ENCODE assay signal across 16 cellular contexts in genomic region chr22:33894515-33894914, GRCh38. TPM values are rescaled to one million over a fixed set of nuclear protein-coding genes. Genes with fewer than 3 reads are reported as not detected.
DNase-seq lines count a peak whose midpoint lies in the region; ATAC-seq, FAIRE-seq and TF ChIP-seq lines count a peak whose summit lies in the region.
"Had no signal": no experiment of that assay in that cellular context is flagged by ENCODE, and none has a peak within 500 bp of the region (broad histone marks: within the 10 kb centered on the region; RNA-seq: fewer than 3 reads in every experiment).

No MANE protein-coding gene starts in this region.

- H3K23ac ChIP-seq in H9 (ENCODE audit: insufficient read length, low read depth, low read length) = no peak overlapping the region

- no peak overlapping the region for H2BK120ac ChIP-seq in H9 (ENCODE audit: low read depth, low read length, poor library complexity, severe bottlenecking)

- H3K36me3 ChIP-seq in body of pancreas (replicated peaks in 1 of 2; ENCODE audit: insufficient read depth in 1 of 2, low read depth in 2 of 2) = no peaks in the 10 kb centered on the region
- no peaks in the 10 kb centered on the region for H3K36me3 ChIP-seq in small intestine (ENCODE audit: control insufficient read depth in 2 of 2, insufficient read depth in 2 of 2, low read length in 2 of 2)

- H3K4me3 ChIP-seq in body of pancreas = no peak overlapping the region
- no peak overlapping the region for H3K4me3 ChIP-seq in small intestine (ENCODE audit: low read depth in 1 of 2, low read length in 2 of 2)

- H3K14ac ChIP-seq in H9 (ENCODE audit: insufficient read depth, low read length) = no peak overlapping the region

- no peak overlapping the region for H3K4me2 ChIP-seq in H9 (ENCODE audit: insufficient read depth, insufficient read length, low read length)

- no peak for FAIRE-seq in small intestine (lab: Jason Lieb, UNC)
- FAIRE-seq: G401.6 had no signal

- no peak overlapping the region for H3T11ph ChIP-seq in H9 (ENCODE audit: low read length)

- H3K27ac ChIP-seq in H9 (ENCODE audit: insufficient read length, low read depth, low read length) (no peak overlapping the region), body of pancreas (peak overlapping the region in 2 of 4 donors; percentile 9 to 24), small intestine (ENCODE audit: low read depth in 1 of 2, low read length in 1 of 2) (no peak overlapping the region)

- no peaks in the 10 kb centered on the region for H3K23me2 ChIP-seq in H9 (ENCODE audit: insufficient read length, low read depth, low read length, poor library complexity, severe bottlenecking)

- H3K27ac Mint-ChIP-seq in H9 = peak overlapping the region in 2 of 3 experiments; percentile 62 to 93; a peak in 2 of 7 replicates
- H3K27ac Mint-ChIP-seq: CD14-positive monocyte had no signal

- peaks cover 7 to 16% (median 14%) of the 10 kb centered on the region in 3 experiments; a peak in 5 of 7 replicates for H3K36me3 Mint-ChIP-seq in H9 (ENCODE audit: insufficient read depth in 1 of 3, low read depth in 3 of 3)
- H3K36me3 Mint-ChIP-seq: CD14-positive monocyte had no signal

- no peak overlapping the region for H3K56ac ChIP-seq in H9 (ENCODE audit: insufficient read length, low read depth, low read length)

- no peak overlapping the region for H4K91ac ChIP-seq in H9 (ENCODE audit: insufficient read length, low read depth, low read length)

- no peak overlapping the region for H2BK20ac ChIP-seq in H9 (ENCODE audit: low read depth, low read length, poor library complexity, severe bottlenecking)

- TF ChIP-seq POLR2A in body of pancreas (IDR thresholded peaks at IDR 0.05) = no peak

- TF ChIP-seq CTCF in H9 (conservative IDR thresholded peaks at IDR 0.05) (no peak), body of pancreas (IDR thresholded peaks at IDR 0.05) (no peak)

- ATAC-seq in body of pancreas (peak; percentile 70), left colon (peak; percentile 72)
- ATAC-seq: PC-3 had no signal

- H3K18ac ChIP-seq in H9 (ENCODE audit: insufficient read length, low read depth, low read length) = no peak overlapping the region

- no peak overlapping the region for H4K5ac ChIP-seq in H9 (ENCODE audit: insufficient read length, low read depth, low read length)

- H3K4ac ChIP-seq in H9 (ENCODE audit: low read depth, low read length) = no peak overlapping the region

- H3K4me1 Mint-ChIP-seq in H9 = peaks cover 94 to 95% of the 10 kb centered on the region in 2 experiments
- H3K4me1 Mint-ChIP-seq: CD14-positive monocyte had no signal

- WGBS in H9 (ENCODE audit: extremely low coverage, insufficient read length, low lambda C conversion rate) = no CpG with 5 or more reads among the region's 2 CpGs
- 44 to 53% methylated on average over 2 of the region's 2 CpGs for WGBS in body of pancreas, 2 donors
- WGBS in small intestine, 3 donors = 91 to 93% (median 92%) methylated on average over 2 of the region's 2 CpGs

- H3K27me3 ChIP-seq in H9 (ENCODE audit: insufficient read depth, low read length) = no peaks in the 10 kb centered on the region
- H3K27me3 ChIP-seq in body of pancreas = no peaks in the 10 kb centered on the region
- H3K27me3 ChIP-seq in small intestine (ENCODE audit: control insufficient read depth in 2 of 2, insufficient read depth in 2 of 2, low read length in 2 of 2) = no peaks in the 10 kb centered on the region

- no peak for DNase-seq in H9
- peak in 3 of 4 donors; percentile 13 to 22 (median 17) for DNase-seq in body of pancreas
- no peak for DNase-seq in left colon
- peak; percentile 46 for DNase-seq in small intestine
- DNase-seq in T-helper 1 cell = no peak
- no peak for DNase-seq in cerebellum (ENCODE audit: low spot score)
- no peak for DNase-seq in iPS-NIHi7 (ENCODE audit: extremely low spot score)
- DNase-seq: ACHN, H7, KBM-7, NCI-H187 treated with DMSO at 0.1 percent for 48 hours, NCI-H226, NCI-H526, PC-3 had no signal

- intact Hi-C loops in body of pancreas (cut with DNase I) = no loop called here
- intact Hi-C loops in left colon (cut with DNase I, micrococcal nuclease) = no loop called here

- no peak overlapping the region for H2AFZ ChIP-seq in H9 (ENCODE audit: low read length)

- H3K9me3 Mint-ChIP-seq in H9 = peaks cover 2 to 3% of the 10 kb centered on the region in 2 experiments; a peak in 3 of 5 replicates

- H3K4me3 Mint-ChIP-seq in H9 = no peak overlapping the region
- H3K4me3 Mint-ChIP-seq: CD14-positive monocyte had no signal

- no peak overlapping the region for H2BK15ac ChIP-seq in H9 (ENCODE audit: low read depth, low read length)

- no peak overlapping the region for H2BK12ac ChIP-seq in H9 (ENCODE audit: insufficient read length, low read depth, low read length)

- H3K79me2 ChIP-seq in H9 (ENCODE audit: insufficient read depth, low read length) = peaks cover 60% of the 10 kb centered on the region

- no peak overlapping the region for H2AK5ac ChIP-seq in H9 (ENCODE audit: insufficient read length, low read length)

- H3K27me3 Mint-ChIP-seq in H9 (ENCODE audit: low read depth) = no peaks in the 10 kb centered on the region

- H3K9me3 ChIP-seq in H9 (ENCODE audit: control insufficient read depth, low read depth, low read length) (no peaks in the 10 kb centered on the region), body of pancreas (no peaks in the 10 kb centered on the region), small intestine (ENCODE audit: control insufficient read depth, low read depth) (peaks cover 2% of the 10 kb centered on the region)

- H3K4me1 ChIP-seq in H9 (ENCODE audit: insufficient read depth, low read length) (peaks cover 47% of the 10 kb centered on the region), body of pancreas (peaks cover 18% of the 10 kb centered on the region), small intestine (ENCODE audit: control insufficient read depth in 2 of 2, insufficient read depth in 1 of 2, low read depth in 1 of 2, low read length in 1 of 2) (no peaks in the 10 kb centered on the region)

- no peak overlapping the region for H2BK5ac ChIP-seq in H9 (ENCODE audit: insufficient read length, low read length)

- H4K20me1 ChIP-seq in H9 (ENCODE audit: control insufficient read depth, insufficient read depth, insufficient read length) = no peaks in the 10 kb centered on the region

- no peak overlapping the region for H4K8ac ChIP-seq in H9 (replicated peaks; ENCODE audit: insufficient read length, low read depth, low read length)

- no peak overlapping the region for H3K9ac ChIP-seq in H9 (ENCODE audit: extremely low read depth, insufficient read length, low read length)

- peaks cover 13% of the 10 kb centered on the region for H3K79me1 ChIP-seq in H9 (ENCODE audit: insufficient read depth, low read depth, low read length, poor library complexity, severe bottlenecking)

RNA-seq across cellular contexts. Expression of gene LARGE1, which starts 25.8 kb away (rescaled TPM):
- total RNA-seq in H9 (2021) (41.7 and 43.5 TPM in 2 replicates), body of pancreas (10 to 100 TPM; 12.5 to 21.1 TPM), left colon (10 to 100 TPM; 51.6 to 69.6 TPM), cerebellum (31.8 TPM)
- polyA plus RNA-seq in small intestine = 1 to 10 TPM; 5.1 to 8.7 (median 7.2) TPM

Comparison
In these comparisons a context has a peak if more than half of its experiments do, and no peak if none do; other contexts are left out.
1. DNase-seq: peak in body of pancreas (3 of 4) and small intestine (single experiment); none in H9 (single experiment), left colon (0 of 2), T-helper 1 cell (0 of 5), cerebellum (single experiment) and iPS-NIHi7 (single experiment).